Comparison of ENCODE assay signal across 19 cellular contexts in the genomic region with DNA sequence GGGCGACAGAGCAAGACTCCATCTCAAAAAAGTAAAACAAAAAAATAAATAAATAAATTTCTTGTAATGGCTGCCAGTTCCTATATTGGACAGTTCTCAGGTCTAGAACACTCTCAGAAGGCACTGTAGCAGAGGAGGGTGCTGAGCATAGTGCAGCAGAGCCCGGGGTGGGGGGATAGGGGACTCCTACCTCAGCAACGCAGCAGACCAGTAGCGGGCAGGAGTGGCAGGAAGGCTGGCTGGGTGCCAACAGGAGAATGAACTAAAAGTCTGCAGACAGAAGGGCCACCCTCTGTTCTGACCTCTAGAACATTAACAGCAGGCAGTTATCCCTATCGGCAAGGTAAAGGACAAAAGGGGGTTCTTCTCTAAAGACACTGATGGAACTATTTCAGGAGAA.
"Had no signal": no experiment of that assay in that cellular context is flagged by ENCODE, and none has a peak within 500 bp of the region (broad histone marks: within the 10 kb centered on the region; RNA-seq: fewer than 3 reads in every experiment).

No MANE protein-coding gene starts in this region.

- H3K9me3 Mint-ChIP-seq: stimulated activated naive B cell treated with anti-CD40 and anti-IgM and Interleukin-4, amounts not matched to agents 10 μg/mL and 1 μg/mL and 100 μg/mL, for 72 hours had no signal

- H3K36me3 Mint-ChIP-seq: stimulated activated naive B cell treated with anti-CD40 and anti-IgM and Interleukin-4, amounts not matched to agents 10 μg/mL and 1 μg/mL and 100 μg/mL, for 72 hours had no signal

- H3K4me1 ChIP-seq: right atrium auricular region, tibial nerve, upper lobe of right lung, vagina had no signal

- H3K4me3 ChIP-seq: heart right ventricle, ovary, right atrium auricular region, sigmoid colon, skin epidermis, testis, tibial nerve, upper lobe of right lung, vagina had no signal

- H3K36me3 ChIP-seq: heart right ventricle, ovary, right atrium auricular region, sigmoid colon, tibial nerve, upper lobe of right lung, vagina had no signal

- H3K4me3 Mint-ChIP-seq: naive thymus-derived CD8-positive, alpha-beta T cell; stimulated activated naive B cell treated with anti-CD40 and anti-IgM and Interleukin-4, amounts not matched to agents 10 μg/mL and 1 μg/mL and 100 μg/mL, for 72 hours; stimulated activated naive CD8-positive, alpha-beta T cell treated with anti-CD3 and anti-CD28 coated beads, Interleukin-15, amount 100 ng/mL, for 72 hours had no signal

- H3K4me1 Mint-ChIP-seq: stimulated activated naive B cell treated with anti-CD40 and anti-IgM and Interleukin-4, amounts not matched to agents 10 μg/mL and 1 μg/mL and 100 μg/mL, for 72 hours had no signal

- H3K27me3 ChIP-seq: ovary, right atrium auricular region, sigmoid colon, testis, tibial nerve, upper lobe of right lung, vagina had no signal

- H3K9me3 ChIP-seq: ovary, right atrium auricular region, sigmoid colon, testis, tibial nerve, upper lobe of right lung, vagina had no signal

- ATAC-seq: esophagus mucosa; heart right ventricle; left lobe of liver; naive thymus-derived CD8-positive, alpha-beta T cell; stimulated activated naive B cell treated with anti-CD40 and anti-IgM and Interleukin-4, amounts not matched to agents 10 μg/mL and 1 μg/mL and 100 μg/mL, for 72 hours; stimulated activated naive CD8-positive, alpha-beta T cell treated with anti-CD3 and anti-CD28 coated beads, Interleukin-15, amount 100 ng/mL, for 72 hours; upper lobe of right lung had no signal

- H3K27me3 Mint-ChIP-seq: naive thymus-derived CD8-positive, alpha-beta T cell; stimulated activated naive B cell treated with anti-CD40 and anti-IgM and Interleukin-4, amounts not matched to agents 10 μg/mL and 1 μg/mL and 100 μg/mL, for 72 hours; stimulated activated naive CD8-positive, alpha-beta T cell treated with anti-CD3 and anti-CD28 coated beads, Interleukin-15, amount 100 ng/mL, for 72 hours had no signal

- H3K27ac ChIP-seq: heart right ventricle, ovary, right atrium auricular region, sigmoid colon, skin epidermis, testis, tibial nerve, upper lobe of right lung, vagina had no signal

- DNase-seq: dermis blood vessel endothelial cell; heart right ventricle; islet precursor cell; mammary epithelial cell; naive thymus-derived CD8-positive, alpha-beta T cell; ovary; sigmoid colon; stimulated activated CD4-positive, alpha-beta T cell treated with anti-CD3 and anti-CD28 coated beads, Interleukin-2, amount 100 ng/mL, for 24 hours; stimulated activated CD4-positive, alpha-beta T cell treated with anti-CD3 and anti-CD28 coated beads, Interleukin-4, amount 100 ng/mL, for 4 hours; stimulated activated naive B cell treated with anti-CD40 and anti-IgM and Interleukin-4, amounts not matched to agents 10 μg/mL and 1 μg/mL and 100 μg/mL, for 72 hours; stimulated activated naive CD8-positive, alpha-beta T cell treated with anti-CD3 and anti-CD28 coated beads, Interleukin-15, amount 100 ng/mL, for 72 hours; testis; upper lobe of right lung had no signal

- H3K27ac Mint-ChIP-seq: stimulated activated naive B cell treated with anti-CD40 and anti-IgM and Interleukin-4, amounts not matched to agents 10 μg/mL and 1 μg/mL and 100 μg/mL, for 72 hours; stimulated activated naive CD8-positive, alpha-beta T cell treated with anti-CD3 and anti-CD28 coated beads, Interleukin-15, amount 100 ng/mL, for 72 hours had no signal
